In genomic region chr4:139176299-139177048, GRCh38 we compare ENCODE assay signal across 8 cellular contexts. TPM values are rescaled to one million over a fixed set of nuclear protein-coding genes. Genes with fewer than 3 reads are reported as not detected.
DNase-seq lines count a peak whose midpoint lies in the region; ATAC-seq and TF ChIP-seq lines count a peak whose summit lies in the region.

No MANE protein-coding gene starts in this region.

- POLR2A ChIA-PET in BJ (lab: Charles Lee) = interaction anchor here (1.0 kb wide), 1 partner anchor 67 kb away, joined by 4 read pairs; no protein-coding TSS in a partner anchor
- POLR2A ChIA-PET in OCI-LY7 (lab: Charles Lee) = interaction anchor here (0.7 to 1.6 kb wide), 9 partner anchors 22 to 242 kb away, joined by 3 to 8 read pairs (median 3); partner anchors contain the start of gene NAA15

- peak overlapping the region; percentile 87 for H3K4me3 Mint-ChIP-seq in activated T-cell treated with anti-CD3 and anti-CD28 coated beads, Interleukin-2, amount 50 U/mL, for 4 hours

- 0% methylated on average over 47 to 89 of the region's 89 CpGs for WGBS in esophagus, 2 donors

- intact Hi-C loops in OCI-LY7 (cut with micrococcal nuclease; ENCODE audit: unreplicated experiment) = loop anchor here (1.0 to 5.0 kb wide), 7 partner anchors 78 to 380 kb away; partner anchors contain the start of genes NOCT and SETD7

- H3K9ac ChIP-seq in muscle layer of colon (ENCODE audit: low read length) = peak overlapping the region; percentile 98

- H3K27me3 Mint-ChIP-seq in activated T-cell treated with anti-CD3 and anti-CD28 coated beads, Interleukin-2, amount 50 U/mL, for 4 hours (ENCODE audit: low read depth) = no peaks in the 10 kb centered on the region

- H3K36me3 ChIP-seq in BJ (ENCODE audit: control insufficient read depth, insufficient read depth, low read length) = no peaks in the 10 kb centered on the region
- no peaks in the 10 kb centered on the region for H3K36me3 ChIP-seq in OCI-LY7 (ENCODE audit: insufficient read depth, low read length)
- H3K36me3 ChIP-seq in esophagus (ENCODE audit: control insufficient read depth in 2 of 2, insufficient read depth in 2 of 2, low read length in 1 of 2) = no peaks in the 10 kb centered on the region
- H3K36me3 ChIP-seq in muscle layer of colon (ENCODE audit: insufficient read depth, low read length) = no peaks in the 10 kb centered on the region

- H3K9me2 ChIP-seq in OCI-LY7 (ENCODE audit: insufficient read depth, low read length) = no peaks in the 10 kb centered on the region

- peaks cover 19% of the 10 kb centered on the region; the same call in 1 of the 2 replicates for H4K20me1 ChIP-seq in OCI-LY7 (ENCODE audit: insufficient read depth, low read length)

- peak overlapping the region; percentile 89 for H3K27ac ChIP-seq in OCI-LY7 (ENCODE audit: low read depth, low read length, poor library complexity, severe bottlenecking)
- H3K27ac ChIP-seq in esophagus (ENCODE audit: low read depth in 2 of 2, low read length in 1 of 2) = peak overlapping the region; percentile 99 to 100
- peak overlapping the region; percentile 100 for H3K27ac ChIP-seq in muscle layer of colon (ENCODE audit: low read depth, low read length)

- H3K4me1 ChIP-seq in OCI-LY7 (ENCODE audit: insufficient read depth, low read length, poor library complexity, severe bottlenecking) = peaks cover 32% of the 10 kb centered on the region
- H3K4me1 ChIP-seq in esophagus (ENCODE audit: control insufficient read depth in 2 of 2, insufficient read depth in 2 of 2, low read length in 1 of 2) = no peaks in the 10 kb centered on the region
- peaks cover 24% of the 10 kb centered on the region for H3K4me1 ChIP-seq in muscle layer of colon (ENCODE audit: insufficient read depth, low read length)

- CTCF ChIA-PET in BJ (lab: Yijun Ruan, JAX) (interaction anchor here (0.6 to 2.7 kb wide), 8 partner anchors 9 to 158 kb away, joined by 3 to 10 read pairs (median 4); no protein-coding TSS in a partner anchor), OCI-LY7 (lab: Charles Lee; ENCODE audit: unreplicated experiment) (interaction anchor here (0.6 kb wide), 1 partner anchor 215 kb away, joined by 3 read pairs; no protein-coding TSS in a partner anchor)

- no TSS peak for BruUV-seq in OCI-LY7 (replicated peaks; lab: Mats Ljungman, UMichigan)

- H3K4me3 ChIP-seq in BJ (ENCODE audit: low read depth, low read length) (peak overlapping the region; percentile 92), OCI-LY7 (ENCODE audit: low read depth, low read length, poor library complexity, severe bottlenecking) (peak overlapping the region; percentile 83), esophagus (ENCODE audit: low read depth in 1 of 2, low read length in 2 of 2) (peak overlapping the region; percentile 90 to 92), muscle layer of colon (ENCODE audit: low read depth in 1 of 2, low read length in 2 of 2) (peak overlapping the region; percentile 61 to 85)

- ATAC-seq in GM19395 (IDR thresholded peaks at IDR 0.05; ENCODE audit: unreplicated experiment) (peak; percentile 18), HG03571 (IDR thresholded peaks at IDR 0.05; ENCODE audit: unreplicated experiment) (peak; percentile 23)
- peak; percentile 42 for ATAC-seq in activated T-cell treated with anti-CD3 and anti-CD28 coated beads, Interleukin-2, amount 50 U/mL, for 4 hours

- H3K9me3 ChIP-seq in OCI-LY7 (ENCODE audit: low read length) (no peaks in the 10 kb centered on the region), esophagus (ENCODE audit: control insufficient read depth in 2 of 2, insufficient read depth in 1 of 2, low read depth in 1 of 2, low read length in 1 of 2) (no peaks in the 10 kb centered on the region), muscle layer of colon (ENCODE audit: low read length) (no peaks in the 10 kb centered on the region)

- H3K79me2 ChIP-seq in OCI-LY7 (ENCODE audit: insufficient read depth, low read depth, low read length) = peaks cover 41% of the 10 kb centered on the region

- peak overlapping the region; percentile 90 for H3K4me2 ChIP-seq in OCI-LY7 (ENCODE audit: low read length)

- peak overlapping the region; percentile 56 for H2AFZ ChIP-seq in OCI-LY7 (ENCODE audit: low read length)

- no peaks in the 10 kb centered on the region for H3K27me3 ChIP-seq in BJ (ENCODE audit: control insufficient read depth, insufficient read depth, low read length)
- no peaks in the 10 kb centered on the region for H3K27me3 ChIP-seq in esophagus (ENCODE audit: control insufficient read depth in 1 of 2, insufficient read depth in 2 of 2, low read length in 2 of 2)
- no peaks in the 10 kb centered on the region for H3K27me3 ChIP-seq in muscle layer of colon (ENCODE audit: control insufficient read depth in 1 of 2, insufficient read depth in 2 of 2, low read length in 2 of 2)

- peak; percentile 17 for DNase-seq in BJ (ENCODE audit: low read depth)
- peak; percentile 77 for DNase-seq in OCI-LY7 (ENCODE audit: low spot score)
- peak; percentile 52 for DNase-seq in activated T-cell treated with anti-CD3 and anti-CD28 coated beads, Interleukin-2, amount 50 U/mL, for 4 hours
- DNase-seq in stimulated activated CD8-positive, alpha-beta memory T cell treated with anti-CD3 and anti-CD28 coated beads, Interleukin-7, amount 100 ng/mL, for 1 hour (ENCODE audit: low read depth in 2 of 2) = peak; percentile 10 to 27

- no peaks in the 10 kb centered on the region for H3K9me3 Mint-ChIP-seq in activated T-cell treated with anti-CD3 and anti-CD28 coated beads, Interleukin-2, amount 50 U/mL, for 4 hours

- no peaks in the 10 kb centered on the region for H3K36me3 Mint-ChIP-seq in activated T-cell treated with anti-CD3 and anti-CD28 coated beads, Interleukin-2, amount 50 U/mL, for 4 hours (ENCODE audit: insufficient read depth)

- peaks cover 26% of the 10 kb centered on the region for H3K4me1 Mint-ChIP-seq in activated T-cell treated with anti-CD3 and anti-CD28 coated beads, Interleukin-2, amount 50 U/mL, for 4 hours (ENCODE audit: low read depth)

- no peak for TF ChIP-seq CTCF in BJ (IDR thresholded peaks at IDR 0.05; ENCODE audit: insufficient read depth, low read depth, low read length)
- no peak for TF ChIP-seq CTCF in OCI-LY7 (conservative IDR thresholded peaks at IDR 0.05; ENCODE audit: low read length)

RNA-seq across cellular contexts. Expression of gene ELF2, which starts 0.5 kb away (rescaled TPM):
- polyA plus RNA-seq in BJ (2011; rRNA removed) (23.9 and 28.6 TPM in 2 replicates), esophagus (10 to 100 TPM; 12.4 to 13.6 TPM)
- polyA minus RNA-seq in BJ (2011; rRNA and poly(A)+ RNA removed) = 26.3 and 32.6 TPM in 2 replicates
- 49.1 and 49.6 TPM in 2 replicates for total RNA-seq in OCI-LY7 (2014; rRNA removed; shearing (Covaris generic))
- 57.0 and 62.0 TPM in 2 replicates for total RNA-seq in OCI-LY7 (2022)
- 10 to 100 TPM; 18.6 to 20.6 (median 18.6) TPM for total RNA-seq in activated T-cell treated with anti-CD3 and anti-CD28 coated beads, Interleukin-2, amount 50 U/mL, for 4 hours

Comparison
In these comparisons a context has a peak if more than half of its experiments do, and no peak if none do; other contexts are left out.
1. Peak in every context shown above with its lines: DNase-seq, ATAC-seq, H3K4me3 ChIP-seq and H3K27ac ChIP-seq.
2. DNase-seq: peak in every context shown above with its lines; median percentile 77 in OCI-LY7; 52 in activated T-cell treated with anti-CD3 and anti-CD28 coated beads, Interleukin-2, amount 50 U/mL, for 4 hours; 18 in stimulated activated CD8-positive, alpha-beta memory T cell treated with anti-CD3 and anti-CD28 coated beads, Interleukin-7, amount 100 ng/mL, for 1 hour; 17 in BJ.